In the genomic region with DNA sequence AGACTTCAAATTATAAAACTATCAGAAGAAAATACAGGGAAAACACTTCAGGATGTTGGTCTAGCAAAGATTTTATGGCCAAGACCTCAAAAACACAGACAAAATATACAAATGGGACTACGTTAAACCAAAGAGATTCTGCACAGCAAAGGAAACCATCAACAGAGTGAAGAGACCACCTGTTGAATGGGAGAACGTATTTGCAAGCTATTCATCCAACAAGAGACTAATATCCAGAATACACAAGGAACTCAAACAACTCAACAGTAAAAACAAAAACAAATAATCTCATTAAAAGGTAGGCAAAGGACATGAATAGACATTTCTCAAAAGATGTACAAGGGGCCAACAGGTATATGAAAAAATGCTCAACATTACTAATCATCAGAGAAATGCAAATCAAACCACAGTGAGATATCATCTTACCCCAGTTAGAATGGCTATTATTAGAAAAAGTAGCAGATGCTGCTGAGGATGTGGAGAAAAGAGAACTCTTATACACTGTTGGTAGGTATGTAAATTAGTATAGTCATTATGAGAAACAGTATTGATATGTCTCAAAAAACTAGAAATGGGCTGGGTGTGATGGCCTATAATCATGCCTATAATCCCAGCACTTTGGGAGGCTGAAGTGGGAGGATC, we compare ENCODE assay signal across 17 cellular contexts.
A peak's percentile ranks its signal among the peaks of the same experiment; 100 is the strongest.
DNase-seq lines count a peak whose midpoint lies in the region; ATAC-seq, FAIRE-seq and TF ChIP-seq lines count a peak whose summit lies in the region.
"Had no signal": no experiment of that assay in that cellular context is flagged by ENCODE, and none has a peak within 500 bp of the region (broad histone marks: within the 10 kb centered on the region; RNA-seq: fewer than 3 reads in every experiment).

No MANE protein-coding gene starts in this region.

- no peaks in the 10 kb centered on the region for H3K9me3 ChIP-seq in CD4-positive, alpha-beta T cell (ENCODE audit: control insufficient read depth, low read length)

- intact Hi-C loops in activated B cell treated with CpG ODN at 0.5 μM for 24 hours (cut with micrococcal nuclease): no loop called here
- intact Hi-C loops in CD4-positive, alpha-beta T cell (cut with DNase I, micrococcal nuclease): no loop called here

- no peaks in the 10 kb centered on the region for H3K27me3 ChIP-seq in CD4-positive, alpha-beta T cell (ENCODE audit: control insufficient read depth, insufficient read depth, low read length)

- H3K27ac Mint-ChIP-seq in activated B cell treated with CpG ODN at 0.5 μM for 24 hours (no peak overlapping the region), WTC11 (no peak overlapping the region), chondrocyte (ENCODE audit: unreplicated experiment) (no peak overlapping the region)
- H3K27ac Mint-ChIP-seq in CD4-positive, alpha-beta T cell: no peak overlapping the region
- H3K27ac Mint-ChIP-seq: nephron progenitor cell; stimulated activated naive CD8-positive, alpha-beta T cell treated with anti-CD3 and anti-CD28 coated beads, Interleukin-15, Interleukin-2, amounts not matched to agents 100 ng/mL and 50 ng/mL, for 24 hours had no signal

- TF ChIP-seq CTCF in activated B cell treated with CpG ODN at 0.5 μM for 24 hours (IDR thresholded peaks at IDR 0.05) (no peak), WTC11 (IDR thresholded peaks at IDR 0.05) (no peak), chondrocyte (IDR thresholded peaks at IDR 0.05) (no peak)
- no peak for TF ChIP-seq CTCF in CD4-positive, alpha-beta T cell (IDR thresholded peaks at IDR 0.05)

- H3K36me3 Mint-ChIP-seq in activated B cell treated with CpG ODN at 0.5 μM for 24 hours (ENCODE audit: low read depth): no peaks in the 10 kb centered on the region
- H3K36me3 Mint-ChIP-seq in WTC11: no peaks in the 10 kb centered on the region
- H3K36me3 Mint-ChIP-seq in CD4-positive, alpha-beta T cell (ENCODE audit: low read depth): no peaks in the 10 kb centered on the region
- no peaks in the 10 kb centered on the region for H3K36me3 Mint-ChIP-seq in chondrocyte (ENCODE audit: low read depth)

- ATAC-seq in GM18909 (IDR thresholded peaks at IDR 0.05; ENCODE audit: poor library complexity, unreplicated experiment): peak; percentile 96
- peak; percentile 97 for ATAC-seq in GM21576 (IDR thresholded peaks at IDR 0.05; ENCODE audit: unreplicated experiment)
- ATAC-seq in HG03097 (IDR thresholded peaks at IDR 0.05; ENCODE audit: low FRiP score, unreplicated experiment): peak; percentile 85
- peak; percentile 76 for ATAC-seq in activated B cell treated with CpG ODN at 0.5 μM for 24 hours (ENCODE audit: low read depth)
- ATAC-seq in WTC11: no peak
- no peak for ATAC-seq in CD4-positive, alpha-beta T cell (ENCODE audit: poor library complexity)

- H3K27ac ChIP-seq in CD4-positive, alpha-beta T cell (ENCODE audit: low read depth, low read length): no peak overlapping the region

- CTCF ChIA-PET in activated B cell treated with CpG ODN at 0.5 μM for 24 hours (lab: Charles Lee) (no interaction called here), WTC11 (lab: Charles Lee) (no interaction called here)
- CTCF ChIA-PET in CD4-positive, alpha-beta T cell (lab: Charles Lee): no interaction called here

- FAIRE-seq in frontal cortex (lab: Jason Lieb, UNC): no peak
- FAIRE-seq: islet of Langerhans had no signal

- DNase-seq in activated B cell treated with CpG ODN at 0.5 μM for 24 hours (no peak), WTC11 (ENCODE audit: low spot score) (no peak), frontal cortex (ENCODE audit: low spot score in 2 of 2) (no peak), chondrocyte (ENCODE audit: low spot score) (no peak)
- DNase-seq in CD4-positive, alpha-beta T cell: no peak
- DNase-seq: activated gamma-delta T cell treated with Interleukin-2 at 50 U/mL for 16 hours; Calu3; NCI-H2107; nephron progenitor cell; Right ventricle myocardium superior; stimulated activated CD4-positive, alpha-beta T cell treated with anti-CD3 and anti-CD28 coated beads, Interleukin-15, amount 100 ng/mL, for 24 hours had no signal

- peaks cover 10% of the 10 kb centered on the region for H3K4me1 Mint-ChIP-seq in activated B cell treated with CpG ODN at 0.5 μM for 24 hours
- H3K4me1 Mint-ChIP-seq in WTC11: no peaks in the 10 kb centered on the region
- no peaks in the 10 kb centered on the region for H3K4me1 Mint-ChIP-seq in CD4-positive, alpha-beta T cell (ENCODE audit: low read depth)
- H3K4me1 Mint-ChIP-seq in chondrocyte (ENCODE audit: low read depth): no peaks in the 10 kb centered on the region
- H3K4me1 Mint-ChIP-seq: central memory CD8-positive, alpha-beta T cell had no signal

- H3K27me3 Mint-ChIP-seq in activated B cell treated with CpG ODN at 0.5 μM for 24 hours (peaks cover 8% of the 10 kb centered on the region), WTC11 (ENCODE audit: low read depth) (no peaks in the 10 kb centered on the region), chondrocyte (ENCODE audit: low read depth) (peaks cover 48% of the 10 kb centered on the region)
- H3K27me3 Mint-ChIP-seq in CD4-positive, alpha-beta T cell: peaks cover 13% of the 10 kb centered on the region

- POLR2A ChIA-PET in activated B cell treated with CpG ODN at 0.5 μM for 24 hours (lab: Charles Lee) (no interaction called here), WTC11 (lab: Charles Lee) (no interaction called here)
- POLR2A ChIA-PET in CD4-positive, alpha-beta T cell (lab: Charles Lee): no interaction called here

- no peak overlapping the region for H3K4me3 Mint-ChIP-seq in activated B cell treated with CpG ODN at 0.5 μM for 24 hours
- H3K4me3 Mint-ChIP-seq in WTC11: no peak overlapping the region
- no peak overlapping the region for H3K4me3 Mint-ChIP-seq in CD4-positive, alpha-beta T cell
- H3K4me3 Mint-ChIP-seq in chondrocyte (ENCODE audit: unreplicated experiment): no peak overlapping the region
- H3K4me3 Mint-ChIP-seq: central memory CD8-positive, alpha-beta T cell; nephron progenitor cell; stimulated activated naive CD8-positive, alpha-beta T cell treated with anti-CD3 and anti-CD28 coated beads, Interleukin-15, Interleukin-2, amounts not matched to agents 100 ng/mL and 50 ng/mL, for 24 hours had no signal

- H3K9me3 Mint-ChIP-seq in activated B cell treated with CpG ODN at 0.5 μM for 24 hours: peaks cover 4% of the 10 kb centered on the region
- H3K9me3 Mint-ChIP-seq in WTC11: peaks cover 15% of the 10 kb centered on the region
- H3K9me3 Mint-ChIP-seq in CD4-positive, alpha-beta T cell: no peaks in the 10 kb centered on the region
- H3K9me3 Mint-ChIP-seq in chondrocyte (ENCODE audit: low read depth): peaks cover 23% of the 10 kb centered on the region
- H3K9me3 Mint-ChIP-seq: central memory CD8-positive, alpha-beta T cell had no signal

TF ChIP-seq in WTC11, 78 proteins besides CTCF, POLR2A, EP300 and RAD21 (continues in another document):
- TF ChIP-seq FOXP1 (CRISPR knock-in tag; IDR thresholded peaks at IDR 0.05; ENCODE audit: borderline replicate concordance) (no peak), SMAD4 (CRISPR knock-in tag; IDR thresholded peaks at IDR 0.05) (no peak), ATF3 (CRISPR knock-in tag; conservative IDR thresholded peaks at IDR 0.05) (no peak), E2F1 (CRISPR knock-in tag; IDR thresholded peaks at IDR 0.05) (no peak)
- TF ChIP-seq, protein P1, sequence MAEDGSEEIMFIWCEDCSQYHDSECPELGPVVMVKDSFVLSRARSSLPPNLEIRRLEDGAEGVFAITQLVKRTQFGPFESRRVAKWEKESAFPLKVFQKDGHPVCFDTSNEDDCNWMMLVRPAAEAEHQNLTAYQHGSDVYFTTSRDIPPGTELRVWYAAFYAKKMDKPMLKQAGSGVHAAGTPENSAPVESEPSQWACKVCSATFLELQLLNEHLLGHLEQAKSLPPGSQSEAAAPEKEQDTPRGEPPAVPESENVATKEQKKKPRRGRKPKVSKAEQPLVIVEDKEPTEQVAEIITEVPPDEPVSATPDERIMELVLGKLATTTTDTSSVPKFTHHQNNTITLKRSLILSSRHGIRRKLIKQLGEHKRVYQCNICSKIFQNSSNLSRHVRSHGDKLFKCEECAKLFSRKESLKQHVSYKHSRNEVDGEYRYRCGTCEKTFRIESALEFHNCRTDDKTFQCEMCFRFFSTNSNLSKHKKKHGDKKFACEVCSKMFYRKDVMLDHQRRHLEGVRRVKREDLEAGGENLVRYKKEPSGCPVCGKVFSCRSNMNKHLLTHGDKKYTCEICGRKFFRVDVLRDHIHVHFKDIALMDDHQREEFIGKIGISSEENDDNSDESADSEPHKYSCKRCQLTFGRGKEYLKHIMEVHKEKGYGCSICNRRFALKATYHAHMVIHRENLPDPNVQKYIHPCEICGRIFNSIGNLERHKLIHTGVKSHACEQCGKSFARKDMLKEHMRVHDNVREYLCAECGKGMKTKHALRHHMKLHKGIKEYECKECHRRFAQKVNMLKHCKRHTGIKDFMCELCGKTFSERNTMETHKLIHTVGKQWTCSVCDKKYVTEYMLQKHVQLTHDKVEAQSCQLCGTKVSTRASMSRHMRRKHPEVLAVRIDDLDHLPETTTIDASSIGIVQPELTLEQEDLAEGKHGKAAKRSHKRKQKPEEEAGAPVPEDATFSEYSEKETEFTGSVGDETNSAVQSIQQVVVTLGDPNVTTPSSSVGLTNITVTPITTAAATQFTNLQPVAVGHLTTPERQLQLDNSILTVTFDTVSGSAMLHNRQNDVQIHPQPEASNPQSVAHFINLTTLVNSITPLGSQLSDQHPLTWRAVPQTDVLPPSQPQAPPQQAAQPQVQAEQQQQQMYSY (CRISPR knock-in tag; IDR thresholded peaks at IDR 0.05): no peak
- TF ChIP-seq, protein P2, sequence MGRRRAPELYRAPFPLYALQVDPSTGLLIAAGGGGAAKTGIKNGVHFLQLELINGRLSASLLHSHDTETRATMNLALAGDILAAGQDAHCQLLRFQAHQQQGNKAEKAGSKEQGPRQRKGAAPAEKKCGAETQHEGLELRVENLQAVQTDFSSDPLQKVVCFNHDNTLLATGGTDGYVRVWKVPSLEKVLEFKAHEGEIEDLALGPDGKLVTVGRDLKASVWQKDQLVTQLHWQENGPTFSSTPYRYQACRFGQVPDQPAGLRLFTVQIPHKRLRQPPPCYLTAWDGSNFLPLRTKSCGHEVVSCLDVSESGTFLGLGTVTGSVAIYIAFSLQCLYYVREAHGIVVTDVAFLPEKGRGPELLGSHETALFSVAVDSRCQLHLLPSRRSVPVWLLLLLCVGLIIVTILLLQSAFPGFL (CRISPR knock-in tag; IDR thresholded peaks at IDR 0.05; ENCODE audit: borderline replicate concordance): no peak

Comparison
In these comparisons a context has a peak if more than half of its experiments do, and no peak if none do; other contexts are left out.
1. ATAC-seq: peak in GM18909 (single experiment), GM21576 (single experiment), HG03097 (single experiment) and activated B cell treated with CpG ODN at 0.5 μM for 24 hours (single experiment); none in WTC11 (single experiment) and CD4-positive, alpha-beta T cell (single experiment).